In genomic region chr3:191296041-191296541, GRCh38 we compare ENCODE assay signal across 12 cellular contexts. TPM values are rescaled to one million over a fixed set of nuclear protein-coding genes. Genes with fewer than 3 reads are reported as not detected.
DNase-seq lines count a peak whose midpoint lies in the region; ATAC-seq and TF ChIP-seq lines count a peak whose summit lies in the region.
"Had no signal": no experiment of that assay in that cellular context is flagged by ENCODE, and none has a peak within 500 bp of the region (broad histone marks: within the 10 kb centered on the region; RNA-seq: fewer than 3 reads in every experiment).

No MANE protein-coding gene starts in this region.

- no peak overlapping the region for H3K4me3 Mint-ChIP-seq in activated CD4-positive, alpha-beta T cell treated with anti-CD3 and anti-CD28 coated beads for 36 hours
- H3K4me3 Mint-ChIP-seq in activated T-cell treated with anti-CD3 and anti-CD28 coated beads, Interleukin-2, amount 50 U/mL, for 24 hours, result no peak overlapping the region
- H3K4me3 Mint-ChIP-seq: activated naive CD4-positive, alpha-beta T cell treated with anti-CD3 and anti-CD28 coated beads, Interleukin-2, amount 10 ng/mL, durations not matched to agents 7 days and 5 days had no signal

- DNase-seq in fibroblast of villous mesenchyme (ENCODE audit: low read depth), result peak; percentile 4
- no peak for DNase-seq in colonic mucosa
- DNase-seq in NCI-H1105 treated with DMSO at 0.1 percent for 48 hours (lab: John Stamatoyannopoulos, UW), result no peak
- DNase-seq in activated CD4-positive, alpha-beta T cell treated with anti-CD3 and anti-CD28 coated beads for 36 hours, result no peak
- DNase-seq in activated T-cell treated with anti-CD3 and anti-CD28 coated beads, Interleukin-2, amount 50 U/mL, for 24 hours, result no peak
- DNase-seq: activated naive CD4-positive, alpha-beta T cell treated with anti-CD3 and anti-CD28 coated beads, Interleukin-2, amount 10 ng/mL, durations not matched to agents 7 days and 5 days; KG1 had no signal

- intact Hi-C loops in colonic mucosa (cut with DNase I), result no loop called here
- intact Hi-C loops in activated CD4-positive, alpha-beta T cell treated with anti-CD3 and anti-CD28 coated beads for 36 hours (cut with DNase I, micrococcal nuclease), result no loop called here

- peak; percentile 85 for ATAC-seq in GM18861 (IDR thresholded peaks at IDR 0.05; ENCODE audit: unreplicated experiment)
- ATAC-seq in GM21786 (IDR thresholded peaks at IDR 0.05; ENCODE audit: unreplicated experiment), result peak; percentile 85
- peak; percentile 73 for ATAC-seq in HG03460 (IDR thresholded peaks at IDR 0.05; ENCODE audit: unreplicated experiment)
- no peak for ATAC-seq in activated CD4-positive, alpha-beta T cell treated with anti-CD3 and anti-CD28 coated beads for 36 hours
- ATAC-seq: SK-N-SH treated with all-trans-retinoic acid at 6 μM for 48 hours had no signal

- H3K27ac Mint-ChIP-seq in activated CD4-positive, alpha-beta T cell treated with anti-CD3 and anti-CD28 coated beads for 36 hours, result no peak overlapping the region
- no peak overlapping the region for H3K27ac Mint-ChIP-seq in activated T-cell treated with anti-CD3 and anti-CD28 coated beads, Interleukin-2, amount 50 U/mL, for 24 hours
- H3K27ac Mint-ChIP-seq: activated naive CD4-positive, alpha-beta T cell treated with anti-CD3 and anti-CD28 coated beads, Interleukin-2, amount 10 ng/mL, durations not matched to agents 7 days and 5 days had no signal

- H3K4me3 ChIP-seq in fibroblast of villous mesenchyme (ENCODE audit: low read depth, low read length), result no peak overlapping the region
- H3K4me3 ChIP-seq in colonic mucosa, result no peak overlapping the region
- H3K4me3 ChIP-seq: esophagus muscularis mucosa had no signal

- H3K27ac ChIP-seq in colonic mucosa, result no peak overlapping the region
- H3K27ac ChIP-seq: esophagus muscularis mucosa had no signal

- H3K36me3 Mint-ChIP-seq in activated CD4-positive, alpha-beta T cell treated with anti-CD3 and anti-CD28 coated beads for 36 hours (ENCODE audit: low read depth), result no peaks in the 10 kb centered on the region
- H3K36me3 Mint-ChIP-seq in activated T-cell treated with anti-CD3 and anti-CD28 coated beads, Interleukin-2, amount 50 U/mL, for 24 hours (ENCODE audit: low read depth), result no peaks in the 10 kb centered on the region
- H3K36me3 Mint-ChIP-seq: activated naive CD4-positive, alpha-beta T cell treated with anti-CD3 and anti-CD28 coated beads, Interleukin-2, amount 10 ng/mL, durations not matched to agents 7 days and 5 days had no signal

- no peak overlapping the region for H3K9ac ChIP-seq in colonic mucosa (ENCODE audit: low read depth in 2 of 2, low read length in 2 of 2)

- H3K9me3 ChIP-seq in colonic mucosa, result no peaks in the 10 kb centered on the region
- H3K9me3 ChIP-seq: esophagus muscularis mucosa had no signal

- H3K36me3 ChIP-seq in colonic mucosa, result no peaks in the 10 kb centered on the region
- H3K36me3 ChIP-seq: esophagus muscularis mucosa had no signal

- CTCF ChIA-PET in activated CD4-positive, alpha-beta T cell treated with anti-CD3 and anti-CD28 coated beads for 36 hours (lab: Charles Lee), result interaction anchor here (0.6 kb wide), 1 partner anchor 1800 kb away, joined by 3 read pairs; no protein-coding TSS in a partner anchor

- POLR2A ChIA-PET in activated CD4-positive, alpha-beta T cell treated with anti-CD3 and anti-CD28 coated beads for 36 hours (lab: Charles Lee), result interaction anchor here (0.6 kb wide), 1 partner anchor 21 kb away, joined by 3 read pairs; no protein-coding TSS in a partner anchor

- peaks cover 6% of the 10 kb centered on the region for H3K4me1 Mint-ChIP-seq in activated CD4-positive, alpha-beta T cell treated with anti-CD3 and anti-CD28 coated beads for 36 hours
- H3K4me1 Mint-ChIP-seq in activated T-cell treated with anti-CD3 and anti-CD28 coated beads, Interleukin-2, amount 50 U/mL, for 24 hours (ENCODE audit: low read depth), result no peaks in the 10 kb centered on the region
- H3K4me1 Mint-ChIP-seq: activated naive CD4-positive, alpha-beta T cell treated with anti-CD3 and anti-CD28 coated beads, Interleukin-2, amount 10 ng/mL, durations not matched to agents 7 days and 5 days had no signal

- TF ChIP-seq CTCF in fibroblast of villous mesenchyme (IDR thresholded peaks at IDR 0.05; ENCODE audit: insufficient read depth, low read depth, low read length) (no peak), colonic mucosa (IDR thresholded peaks at IDR 0.05) (no peak)

- no peaks in the 10 kb centered on the region for H3K9me3 Mint-ChIP-seq in activated CD4-positive, alpha-beta T cell treated with anti-CD3 and anti-CD28 coated beads for 36 hours (ENCODE audit: low read depth)
- H3K9me3 Mint-ChIP-seq in activated T-cell treated with anti-CD3 and anti-CD28 coated beads, Interleukin-2, amount 50 U/mL, for 24 hours, result peaks cover 2% of the 10 kb centered on the region
- H3K9me3 Mint-ChIP-seq: activated naive CD4-positive, alpha-beta T cell treated with anti-CD3 and anti-CD28 coated beads, Interleukin-2, amount 10 ng/mL, durations not matched to agents 7 days and 5 days had no signal

- H3K27me3 ChIP-seq in colonic mucosa, result no peaks in the 10 kb centered on the region
- H3K27me3 ChIP-seq: esophagus muscularis mucosa had no signal

- no peaks in the 10 kb centered on the region for H3K4me1 ChIP-seq in colonic mucosa
- H3K4me1 ChIP-seq: esophagus muscularis mucosa had no signal

- peaks cover 3% of the 10 kb centered on the region for H3K27me3 Mint-ChIP-seq in activated CD4-positive, alpha-beta T cell treated with anti-CD3 and anti-CD28 coated beads for 36 hours
- H3K27me3 Mint-ChIP-seq in activated T-cell treated with anti-CD3 and anti-CD28 coated beads, Interleukin-2, amount 50 U/mL, for 24 hours, result no peaks in the 10 kb centered on the region
- H3K27me3 Mint-ChIP-seq: activated naive CD4-positive, alpha-beta T cell treated with anti-CD3 and anti-CD28 coated beads, Interleukin-2, amount 10 ng/mL, durations not matched to agents 7 days and 5 days had no signal

RNA-seq across cellular contexts. Expression of gene CCDC50, which starts 33.1 kb away (rescaled TPM):
- total RNA-seq in fibroblast of villous mesenchyme, result 102 and 107 TPM in 2 replicates
- 10 to 100 TPM; 33.4 to 53.3 TPM for total RNA-seq in colonic mucosa
- 10 to 100 TPM; 26.5 to 27.2 TPM for total RNA-seq in activated CD4-positive, alpha-beta T cell treated with anti-CD3 and anti-CD28 coated beads for 36 hours

RNA-seq across cellular contexts. Expression of gene UTS2B, which starts 34.2 kb away (rescaled TPM):
- 0.64 and 0.86 TPM in 2 replicates for total RNA-seq in fibroblast of villous mesenchyme
- total RNA-seq in colonic mucosa, result under 1 TPM in 1 of 2 donors, not detected in 1; 0.69 TPM
- total RNA-seq in activated CD4-positive, alpha-beta T cell treated with anti-CD3 and anti-CD28 coated beads for 36 hours, result not detected
